ENCODE assay signal across 8 cellular contexts in the genomic region with DNA sequence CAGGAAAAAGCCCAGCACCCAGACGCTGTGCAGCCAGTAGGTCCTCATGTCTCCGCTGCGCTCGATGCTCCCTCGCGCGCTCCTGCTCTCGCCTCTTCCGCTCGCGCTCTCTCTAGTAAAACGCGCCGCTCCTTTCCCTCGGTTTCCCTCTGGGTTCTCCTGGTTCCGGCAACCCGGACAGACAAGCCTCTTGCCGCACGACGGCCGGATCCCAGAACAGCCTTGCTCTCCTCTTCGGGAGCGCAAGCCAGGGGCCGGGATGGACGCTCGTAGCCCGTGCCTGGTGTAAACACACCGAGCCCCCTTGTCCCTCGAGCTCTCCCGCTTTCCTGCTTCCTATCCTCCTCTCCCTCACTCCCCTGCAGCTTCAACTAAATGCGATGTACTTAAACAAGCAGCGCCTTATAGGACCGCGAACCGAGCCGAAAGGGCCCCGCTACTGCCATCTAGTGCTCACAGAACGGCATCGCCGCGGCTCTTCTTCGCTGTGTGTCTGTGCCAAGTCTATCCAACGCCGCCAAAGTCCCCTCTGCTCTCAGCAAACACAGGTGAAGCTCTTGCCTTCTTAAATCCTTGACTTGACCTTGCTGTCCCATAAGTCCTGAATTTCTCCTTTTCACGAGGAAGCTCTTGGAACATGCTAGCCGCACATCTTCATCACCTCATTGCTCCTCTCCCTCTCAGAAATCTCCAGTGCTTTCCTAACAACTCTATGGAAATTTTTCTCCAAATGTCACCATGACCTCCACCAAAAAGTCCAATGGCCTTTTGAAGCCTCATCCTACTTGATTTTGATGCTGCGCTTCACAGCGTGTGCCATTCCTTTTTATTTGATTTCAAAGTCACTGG.
A peak's percentile ranks its signal among the peaks of the same experiment; 100 is the strongest.
DNase-seq lines count a peak whose midpoint lies in the region; ATAC-seq, FAIRE-seq and TF ChIP-seq lines count a peak whose summit lies in the region.

No MANE protein-coding gene starts in this region.

- H3K27me3 ChIP-seq in OCI-LY1 (ENCODE audit: insufficient read depth, low read length) (no peaks in the 10 kb centered on the region), heart left ventricle (peaks cover 0 to 47% (median 22%) of the 10 kb centered on the region in 9 donors), pancreas (peaks cover 0 to 5% (median 0%) of the 10 kb centered on the region in 4 donors)

- H2AFZ ChIP-seq in OCI-LY1 (ENCODE audit: low read length) = no peak overlapping the region

- TF ChIP-seq CTCF in OCI-LY1 (IDR thresholded peaks at IDR 0.05; ENCODE audit: low read length) = peak; percentile 68
- peak; percentile 64 to 85 (median 72) for TF ChIP-seq CTCF in heart left ventricle (IDR thresholded peaks at IDR 0.05)
- peak; percentile 78 to 82 (median 80) for TF ChIP-seq CTCF in pancreas (IDR thresholded peaks at IDR 0.05)

- H3K27ac ChIP-seq in OCI-LY1 (ENCODE audit: low read depth, low read length, poor library complexity, severe bottlenecking) (no peak overlapping the region), heart left ventricle (no peak overlapping the region), pancreas (no peak overlapping the region)

- FAIRE-seq in pancreas (lab: Jason Lieb, UNC) = no peak

- 3 to 6% (median 5%) methylated on average over 34 to 48 of the region's 48 CpGs for WGBS in heart left ventricle, 4 donors
- whole genome bisulfite sequencing in pancreas, 2 donors = 2% methylated on average over 48 of the region's 48 CpGs

- H3K4me3 ChIP-seq in OCI-LY1 (ENCODE audit: low read depth, low read length, poor library complexity, severe bottlenecking) (no peak overlapping the region), heart left ventricle (peak overlapping the region in 11 of 12 donors; percentile 14 to 56 (median 44)), pancreas (peak overlapping the region; percentile 10 to 59 (median 34))

- H4K20me1 ChIP-seq in OCI-LY1 (ENCODE audit: insufficient read depth, low read length) = no peaks in the 10 kb centered on the region

- peak; percentile 46 for DNase-seq in GM04504 (ENCODE audit: low read depth)
- peak; percentile 88 for DNase-seq in H4 (ENCODE audit: low spot score)
- peak; percentile 40 for DNase-seq in KG1 (lab: John Stamatoyannopoulos, UW)
- peak; percentile 55 for DNase-seq in amniotic epithelial cell (ENCODE audit: low read depth)
- DNase-seq in heart left ventricle = peak; percentile 49 to 78 (median 54)
- peak; percentile 41 to 90 (median 77) for DNase-seq in pancreas
- DNase-seq in AML-193 (lab: John Stamatoyannopoulos, UW) = no peak

- no peaks in the 10 kb centered on the region for H3F3A ChIP-seq in OCI-LY1 (ENCODE audit: insufficient read depth, low read length)

- no peaks in the 10 kb centered on the region for H3K79me2 ChIP-seq in OCI-LY1 (ENCODE audit: insufficient read depth, low read length)

- H3K4me1 ChIP-seq in OCI-LY1 (ENCODE audit: insufficient read depth, low read length, severe bottlenecking) (no peaks in the 10 kb centered on the region), heart left ventricle (peaks cover 0 to 12% (median 5%) of the 10 kb centered on the region in 12 donors), pancreas (peaks cover 0 to 3% (median 0%) of the 10 kb centered on the region in 3 donors)

- no peak for TF ChIP-seq POLR2A in heart left ventricle (IDR thresholded peaks at IDR 0.05)

- H3K36me3 ChIP-seq in OCI-LY1 (ENCODE audit: insufficient read depth, low read length) (no peaks in the 10 kb centered on the region), heart left ventricle (no peaks in the 10 kb centered on the region), pancreas (no peaks in the 10 kb centered on the region)

- intact Hi-C loops in heart left ventricle (cut with DNase I) = loop anchor here in 1 of 10 donors (5.0 kb wide), 1 partner anchor 1225 kb away; no protein-coding TSS in a partner anchor
- intact Hi-C loops in pancreas (cut with DNase I) = no loop called here

- no peaks in the 10 kb centered on the region for H3K9me3 ChIP-seq in OCI-LY1 (ENCODE audit: low read length)
- no peaks in the 10 kb centered on the region for H3K9me3 ChIP-seq in heart left ventricle
- H3K9me3 ChIP-seq in pancreas = no peaks in the 10 kb centered on the region

- ATAC-seq in heart left ventricle = peak; percentile 50 to 95 (median 90)
- ATAC-seq in pancreas = peak; percentile 94 to 98 (median 98)

- no peaks in the 10 kb centered on the region for H3K9me2 ChIP-seq in OCI-LY1 (ENCODE audit: low read depth, low read length)

- no peak overlapping the region for H3K4me2 ChIP-seq in OCI-LY1 (ENCODE audit: low read length)

- H3K9ac ChIP-seq in OCI-LY1 (ENCODE audit: low read length) = no peak overlapping the region

Comparison
In these comparisons a context has a peak if more than half of its experiments do, and no peak if none do; other contexts are left out.
1. DNase-seq: peak in GM04504 (single experiment), H4 (single experiment), KG1 (single experiment), amniotic epithelial cell (single experiment), heart left ventricle (5 of 5) and pancreas (6 of 6); none in AML-193 (0 of 2).
2. Peak in every context shown above with its lines, with median percentiles within 50 percentile points of each other: CTCF ChIP-seq.